ENCODE assay signal across 9 cellular contexts in genomic region chr10:80206277-80206655, GRCh38. TPM values are rescaled to one million over a fixed set of nuclear protein-coding genes. Genes with fewer than 3 reads are reported as not detected.
A peak's percentile ranks its signal among the peaks of the same experiment; 100 is the strongest.
DNase-seq lines count a peak whose midpoint lies in the region; ATAC-seq, FAIRE-seq and TF ChIP-seq lines count a peak whose summit lies in the region.
"Had no signal": no experiment of that assay in that cellular context is flagged by ENCODE, and none has a peak within 500 bp of the region (broad histone marks: within the 10 kb centered on the region; RNA-seq: fewer than 3 reads in every experiment).

No MANE protein-coding gene starts in this region.

- H4K20me1 ChIP-seq in K562 (replicated peaks; ENCODE audit: control insufficient read depth, insufficient read depth, low read length): peaks cover 18% of the 10 kb centered on the region

- TF ChIP-seq RAD21 in K562 (CRISPR knock-in tag; conservative IDR thresholded peaks at IDR 0.05 in 1 of 2, IDR thresholded peaks at IDR 0.05 in 1 of 2): no peak

- in situ Hi-C loops in K562 (cut with MboI): no loop called here

- peaks cover 9 to 60% (median 47%) of the 10 kb centered on the region in 9 donors for H3K4me1 ChIP-seq in heart right ventricle
- H3K4me1 ChIP-seq in K562 (replicated peaks in 1 of 2; ENCODE audit: control insufficient read depth in 2 of 2, insufficient read depth in 2 of 2, low read length in 2 of 2): peaks cover 40 to 61% of the 10 kb centered on the region in 2 experiments
- H3K4me1 ChIP-seq in muscle layer of colon (ENCODE audit: insufficient read depth, low read length): peaks cover 51% of the 10 kb centered on the region
- peaks cover 5 to 9% of the 10 kb centered on the region in 2 donors for H3K4me1 ChIP-seq in uterus

- CTCF ChIA-PET in K562 (lab: Yijun Ruan, JAX; ENCODE audit: low intra/inter-chr PET ratio): no interaction called here

- no peak for TF ChIP-seq CTCF in heart right ventricle (IDR thresholded peaks at IDR 0.05)
- no peak for TF ChIP-seq CTCF in K562 (IDR thresholded peaks at IDR 0.05 in 2 of 3, conservative IDR thresholded peaks at IDR 0.05 in 1 of 3; ENCODE audit: insufficient read depth in 2 of 3, low read depth in 1 of 3, low read length in 3 of 3)
- TF ChIP-seq CTCF in uterus (IDR thresholded peaks at IDR 0.05): no peak

- H3K79me2 ChIP-seq in K562 (ENCODE audit: control insufficient read depth, insufficient read depth, low read length): peaks cover 49% of the 10 kb centered on the region

- H3K9me3 ChIP-seq in heart right ventricle (no peaks in the 10 kb centered on the region), K562 (replicated peaks; ENCODE audit: control insufficient read depth, insufficient read depth, low read depth, low read length) (no peaks in the 10 kb centered on the region), muscle layer of colon (ENCODE audit: low read length) (no peaks in the 10 kb centered on the region), uterus (no peaks in the 10 kb centered on the region)

- no peak for DNase-seq in heart right ventricle
- no peak for DNase-seq in Right ventricle myocardium inferior (ENCODE audit: missing footprints)
- DNase-seq in K562 (ENCODE audit: extremely low read depth in 1 of 4, low spot score in 3 of 4): no peak
- DNase-seq in uterus: no peak
- DNase-seq in 8988T: no peak

- no peak for FAIRE-seq in K562 (lab: Jason Lieb, UNC)
- FAIRE-seq: colon had no signal

- H3K27me3 ChIP-seq in heart right ventricle (no peaks in the 10 kb centered on the region), K562 (ENCODE audit: control insufficient read depth in 2 of 2, insufficient read depth in 2 of 2, low read length in 2 of 2) (no peaks in the 10 kb centered on the region), muscle layer of colon (ENCODE audit: control insufficient read depth in 1 of 2, insufficient read depth in 2 of 2, low read length in 2 of 2) (no peaks in the 10 kb centered on the region), uterus (no peaks in the 10 kb centered on the region)

- 90 to 91% methylated on average over 3 of the region's 3 CpGs for WGBS in heart right ventricle, 2 donors
- WGBS in K562 (ENCODE audit: insufficient coverage, low coverage, missing lambda C conversion rate): 50% methylated on average over 3 of the region's 3 CpGs

- intact Hi-C loops in heart right ventricle (cut with DNase I): loop anchor here in 8 of 10 donors (5.0 to 10.0 kb wide), 7 partner anchors 44 to 141 kb away; partner anchors contain the start of gene TMEM254 (in 1 of the 8)
- intact Hi-C loops in Right ventricle myocardium inferior (cut with DNase I): loop anchor here (5.0 kb wide), 1 partner anchor 129 kb away; the partner anchor contains the start of gene TMEM254
- intact Hi-C loops in K562 (cut with micrococcal nuclease): loop anchor here (5.0 kb wide), 1 partner anchor 59 kb away; no protein-coding TSS in a partner anchor
- intact Hi-C loops in uterus (cut with DNase I; ENCODE audit: low total_unique reads): loop anchor here (5.0 kb wide), 1 partner anchor 49 kb away; no protein-coding TSS in a partner anchor

- H2AFZ ChIP-seq in K562 (ENCODE audit: low read depth, low read length): peak overlapping the region; percentile 99

- BruUV-seq in K562 (replicated peaks; lab: Mats Ljungman, UMichigan): no TSS peak

- peak overlapping the region in 8 of 10 donors; percentile 67 to 96 (median 84) for H3K4me3 ChIP-seq in heart right ventricle
- H3K4me3 ChIP-seq in K562: no peak overlapping the region; the same call in 1 of the 2 replicates
- H3K4me3 ChIP-seq in muscle layer of colon (ENCODE audit: low read depth in 1 of 2, low read length in 2 of 2): no peak overlapping the region
- H3K4me3 ChIP-seq in uterus: peak overlapping the region in 1 of 2 donors; percentile 93

- POLR2A ChIA-PET in K562 (lab: Yijun Ruan, JAX): no interaction called here

- TF ChIP-seq EP300 in K562 (IDR thresholded peaks at IDR 0.05; ENCODE audit: low read length): no peak

- H3K9ac ChIP-seq in K562 (ENCODE audit: insufficient read depth in 1 of 2, low read depth in 2 of 2, low read length in 2 of 2) (peak overlapping the region in 1 of 2 experiments; percentile 87; a peak in 2 of 4 replicates), muscle layer of colon (ENCODE audit: low read length) (peak overlapping the region; percentile 57)

- TF ChIP-seq POLR2A in K562 (conservative IDR thresholded peaks at IDR 0.05): no peak
- no peak for TF ChIP-seq POLR2A in uterus (IDR thresholded peaks at IDR 0.05)

- H3K27ac ChIP-seq in heart right ventricle (peak overlapping the region; percentile 97 to 100 (median 99)), K562 (ENCODE audit: extremely low read depth, low read depth, low read length) (peak overlapping the region; percentile 91; the same call in 2 of the 3 replicates), muscle layer of colon (ENCODE audit: low read depth, low read length) (peak overlapping the region; percentile 99), uterus (peak overlapping the region; percentile 97 to 99)

- H3K4me2 ChIP-seq in K562 (ENCODE audit: insufficient read depth, low read length): 0 out of 2 replicates have a peak overlapping the region, but pooled peaks have one; percentile 96

- peaks cover 3% of the 10 kb centered on the region for H3K9me1 ChIP-seq in K562 (ENCODE audit: control insufficient read depth, insufficient read depth, low read length)

- ATAC-seq in heart right ventricle: no peak
- ATAC-seq in Right ventricle myocardium inferior: no peak
- no peak for ATAC-seq in K562
- no peak for ATAC-seq in HG03045 (IDR thresholded peaks at IDR 0.05; ENCODE audit: unreplicated experiment)
- no peak for ATAC-seq in HG03025 (IDR thresholded peaks at IDR 0.05; ENCODE audit: low FRiP score, unreplicated experiment)

- H3K36me3 ChIP-seq in heart right ventricle (no peaks in the 10 kb centered on the region), K562 (ENCODE audit: control insufficient read depth, insufficient read depth, low read length) (no peaks in the 10 kb centered on the region), muscle layer of colon (ENCODE audit: insufficient read depth, low read length) (no peaks in the 10 kb centered on the region), uterus (no peaks in the 10 kb centered on the region)

TF ChIP-seq in K562, 482 proteins besides CTCF, POLR2A, EP300 and RAD21:
- no peak for TF ChIP-seq RHOXF2B (CRISPR knock-in tag; conservative IDR thresholded peaks at IDR 0.05)
- TF ChIP-seq ZNF780A (CRISPR knock-in tag; IDR thresholded peaks at IDR 0.05): no peak
- TF ChIP-seq ZNF121 (CRISPR knock-in tag; conservative IDR thresholded peaks at IDR 0.05): peak; percentile 51; the same call in 1 of the 2 replicates
- TF ChIP-seq, protein P1, sequence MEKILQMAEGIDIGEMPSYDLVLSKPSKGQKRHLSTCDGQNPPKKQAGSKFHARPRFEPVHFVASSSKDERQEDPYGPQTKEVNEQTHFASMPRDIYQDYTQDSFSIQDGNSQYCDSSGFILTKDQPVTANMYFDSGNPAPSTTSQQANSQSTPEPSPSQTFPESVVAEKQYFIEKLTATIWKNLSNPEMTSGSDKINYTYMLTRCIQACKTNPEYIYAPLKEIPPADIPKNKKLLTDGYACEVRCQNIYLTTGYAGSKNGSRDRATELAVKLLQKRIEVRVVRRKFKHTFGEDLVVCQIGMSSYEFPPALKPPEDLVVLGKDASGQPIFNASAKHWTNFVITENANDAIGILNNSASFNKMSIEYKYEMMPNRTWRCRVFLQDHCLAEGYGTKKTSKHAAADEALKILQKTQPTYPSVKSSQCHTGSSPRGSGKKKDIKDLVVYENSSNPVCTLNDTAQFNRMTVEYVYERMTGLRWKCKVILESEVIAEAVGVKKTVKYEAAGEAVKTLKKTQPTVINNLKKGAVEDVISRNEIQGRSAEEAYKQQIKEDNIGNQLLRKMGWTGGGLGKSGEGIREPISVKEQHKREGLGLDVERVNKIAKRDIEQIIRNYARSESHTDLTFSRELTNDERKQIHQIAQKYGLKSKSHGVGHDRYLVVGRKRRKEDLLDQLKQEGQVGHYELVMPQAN (IDR thresholded peaks at IDR 0.05; ENCODE audit: borderline replicate concordance): no peak
- TF ChIP-seq ZNF785 (CRISPR knock-in tag; IDR thresholded peaks at IDR 0.05): no peak
- TF ChIP-seq, protein P2, sequence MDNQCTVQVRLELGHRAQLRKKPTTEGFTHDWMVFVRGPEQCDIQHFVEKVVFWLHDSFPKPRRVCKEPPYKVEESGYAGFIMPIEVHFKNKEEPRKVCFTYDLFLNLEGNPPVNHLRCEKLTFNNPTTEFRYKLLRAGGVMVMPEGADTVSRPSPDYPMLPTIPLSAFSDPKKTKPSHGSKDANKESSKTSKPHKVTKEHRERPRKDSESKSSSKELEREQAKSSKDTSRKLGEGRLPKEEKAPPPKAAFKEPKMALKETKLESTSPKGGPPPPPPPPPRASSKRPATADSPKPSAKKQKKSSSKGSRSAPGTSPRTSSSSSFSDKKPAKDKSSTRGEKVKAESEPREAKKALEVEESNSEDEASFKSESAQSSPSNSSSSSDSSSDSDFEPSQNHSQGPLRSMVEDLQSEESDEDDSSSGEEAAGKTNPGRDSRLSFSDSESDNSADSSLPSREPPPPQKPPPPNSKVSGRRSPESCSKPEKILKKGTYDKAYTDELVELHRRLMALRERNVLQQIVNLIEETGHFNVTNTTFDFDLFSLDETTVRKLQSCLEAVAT (IDR thresholded peaks at IDR 0.05): no peak
- TF ChIP-seq CBX1 (IDR thresholded peaks at IDR 0.05; ENCODE audit: low read depth): no peak
- TF ChIP-seq HDGF (IDR thresholded peaks at IDR 0.05): no peak

RNA-seq across cellular contexts. Expression of gene ANXA11, which starts 0.9 kb away (rescaled TPM):
- total RNA-seq in heart right ventricle: 100 to 1,000 TPM; 338 to 558 (median 422) TPM
- 1,000 to 10,000 TPM in 1 of 2 donors, 100 to 1,000 TPM in 1; 160 to 1,089 TPM for polyA plus RNA-seq in heart right ventricle
- 420 TPM for total RNA-seq in Right ventricle myocardium inferior
- total RNA-seq in K562 (2011; cell fraction: chromatin; rRNA removed; ENCODE audit: low replicate concordance): 76.5 and 119 TPM in 2 replicates
- total RNA-seq in K562 (2011; cell fraction: nucleolus; rRNA removed): 60.7 and 61.5 TPM in 2 replicates
- 69.1 and 105 TPM in 2 replicates for total RNA-seq in K562 (2011; cell fraction: nucleoplasm; rRNA removed)
- 109 and 153 TPM in 2 replicates for total RNA-seq in K562 (2014; rRNA removed)
- 107 and 116 TPM in 2 replicates for total RNA-seq in K562 (2014; rRNA removed; fragmentation: Illumina TruSeq; extraction: Trizol)
- 148 and 173 TPM in 2 replicates for total RNA-seq in K562 (2015; rRNA removed; fragmentation: Illumina TruSeq; extraction: Trizol)
- 182 and 201 TPM in 2 replicates for total RNA-seq in K562 (2021)
- polyA plus RNA-seq in K562 (2011; rRNA removed): 110 and 146 TPM in 2 replicates
- 75.9 and 170 TPM in 2 replicates for polyA plus RNA-seq in K562 (2011; cell fraction: cytosol; rRNA removed)
- polyA plus RNA-seq in K562 (2011; cell fraction: nucleus; rRNA removed): 61.3 and 66.0 TPM in 2 replicates
- polyA plus RNA-seq in K562 (2012): 265 and 356 TPM in 2 replicates
- 212 and 243 TPM in 2 replicates for polyA plus RNA-seq in K562 (2014; fragmentation: Illumina TruSeq; extraction: Trizol)
- 10 to 100 TPM; 43.6 to 70.0 TPM for polyA plus RNA-seq in K562 (2014; fragmentation: Nextera tagmentation; extraction: Ambion mirVana)
- 95.7 and 97.6 TPM in 2 replicates for polyA plus RNA-seq in K562 (2014; rRNA removed)
- 62.3 and 65.3 TPM in 2 replicates for polyA minus RNA-seq in K562 (2011; rRNA and poly(A)+ RNA removed)
- 86.2 and 98.5 TPM in 2 replicates for polyA minus RNA-seq in K562 (2011; cell fraction: cytosol; rRNA and poly(A)+ RNA removed)
- 25.7 and 32.5 TPM in 2 replicates for polyA minus RNA-seq in K562 (2011; cell fraction: nucleus; rRNA and poly(A)+ RNA removed)
- total RNA-seq in uterus: 100 to 1,000 TPM in 1 of 4 donors, 10 to 100 TPM in 3; 15.6 to 157 (median 47.2) TPM

Comparison
In these comparisons a context has a peak if more than half of its experiments do, and no peak if none do; other contexts are left out.
1. H3K4me3 ChIP-seq: peak in heart right ventricle (8 of 10); none in K562 (single experiment) and muscle layer of colon (0 of 2).
2. Peak in every context shown above with its lines, with median percentiles within 50 percentile points of each other: H3K27ac ChIP-seq.